ENCODE assay signal across 25 cellular contexts in the genomic region with DNA sequence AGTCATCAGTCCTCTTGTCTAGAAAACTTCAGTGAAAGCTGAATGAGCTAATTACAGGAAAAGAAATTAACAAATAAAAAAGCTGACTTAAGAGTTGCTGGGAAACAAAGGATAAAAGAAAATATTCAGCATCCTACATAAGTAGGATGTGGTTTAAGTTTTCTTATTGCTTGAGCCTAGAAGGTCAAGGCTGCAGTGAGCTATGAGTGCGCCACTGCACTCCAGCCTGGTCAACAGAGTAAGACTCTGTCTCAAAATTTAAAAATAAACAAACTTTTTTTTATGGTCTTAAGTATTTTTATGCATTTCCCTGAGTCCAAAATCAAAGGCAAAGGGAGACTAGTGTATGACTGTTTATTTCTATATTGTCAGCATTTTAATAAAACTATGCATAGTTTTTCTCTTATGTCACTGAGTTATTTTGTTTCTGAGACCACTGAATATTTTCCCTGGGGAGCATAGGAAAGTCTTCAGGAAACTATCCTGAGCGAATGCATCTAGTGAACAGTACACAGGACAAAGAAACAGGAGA. TPM values are rescaled to one million over a fixed set of nuclear protein-coding genes. Genes with fewer than 3 reads are reported as not detected.
DNase-seq lines count a peak whose midpoint lies in the region; ATAC-seq and TF ChIP-seq lines count a peak whose summit lies in the region.
"Had no signal": no experiment of that assay in that cellular context is flagged by ENCODE, and none has a peak within 500 bp of the region (broad histone marks: within the 10 kb centered on the region; RNA-seq: fewer than 3 reads in every experiment).

No MANE protein-coding gene starts in this region.

- H3K9ac ChIP-seq in HUES48 (ENCODE audit: low read depth, low read length): peak overlapping the region; percentile 36; the same call in 1 of the 2 replicates
- H3K9ac ChIP-seq: BLaER1 treated with 17β-estradiol and CSF1 and Interleukin-3, amounts not matched to agents 10 nM and 100 nM had no signal

- no peak for ATAC-seq in effector memory CD8-positive, alpha-beta T cell (replicated peaks)
- ATAC-seq in upper lobe of left lung (ENCODE audit: low FRiP score in 2 of 2): no peak
- ATAC-seq: Panc1 had no signal

- no peak for TF ChIP-seq POLR2A in upper lobe of left lung (IDR thresholded peaks at IDR 0.05)

- no peaks in the 10 kb centered on the region for H3K27me3 Mint-ChIP-seq in effector memory CD8-positive, alpha-beta T cell
- H3K27me3 Mint-ChIP-seq: CD4-positive, alpha-beta T cell had no signal

- peak overlapping the region; percentile 65 for H3K27ac ChIP-seq in HUES48 (ENCODE audit: low read depth, low read length)
- H3K27ac ChIP-seq in mesodermal cell (ENCODE audit: low read depth, low read length, severe bottlenecking): peak overlapping the region; percentile 3
- H3K27ac ChIP-seq in upper lobe of left lung: no peak overlapping the region
- H3K27ac ChIP-seq: BLaER1 treated with 17β-estradiol and CSF1 and Interleukin-3, amounts not matched to agents 10 nM and 100 nM; RWPE1 had no signal

- DNase-seq in EH (ENCODE audit: low read depth) (peak; percentile 54), astrocyte of the spinal cord (ENCODE audit: low read depth, low spot score) (peak; percentile 26), upper lobe of left lung (no peak)
- DNase-seq in NK-92 treated with Interleukin-12 subunit alpha and Interleukin-12 subunit beta, amount 100 ng/mL, for 24 hours (lab: John Stamatoyannopoulos, UW): no peak
- DNase-seq in effector memory CD8-positive, alpha-beta T cell: no peak
- DNase-seq: AML-193; CD4-positive, alpha-beta T cell; GF-D8; HFFc6; Karpas-422; NCI-H1105; NCI-H1436 treated with DMSO at 0.1 percent for 48 hours; NCI-H187 treated with DMSO at 0.1 percent for 48 hours; NCI-H446; NCI-H524 treated with DMSO at 0.1 percent for 48 hours; NCI-H82; SHP77; T-helper 1 cell had no signal

- H3K27me3 ChIP-seq in HUES48 (ENCODE audit: control insufficient read depth, insufficient read depth, low read length) (no peaks in the 10 kb centered on the region), upper lobe of left lung (no peaks in the 10 kb centered on the region)
- H3K27me3 ChIP-seq: BLaER1 treated with 17β-estradiol and CSF1 and Interleukin-3, amounts not matched to agents 10 nM and 100 nM had no signal

- H3K4me1 ChIP-seq in HUES48 (ENCODE audit: control insufficient read depth, insufficient read depth, low read length) (peaks cover 40% of the 10 kb centered on the region), mesodermal cell (ENCODE audit: control insufficient read depth, insufficient read depth, low read length, poor library complexity, severe bottlenecking) (no peaks in the 10 kb centered on the region), upper lobe of left lung (no peaks in the 10 kb centered on the region)
- H3K4me1 ChIP-seq: BLaER1 treated with 17β-estradiol and CSF1 and Interleukin-3, amounts not matched to agents 10 nM and 100 nM had no signal

- no peak overlapping the region for H3K27ac Mint-ChIP-seq in effector memory CD8-positive, alpha-beta T cell
- H3K27ac Mint-ChIP-seq: CD4-positive, alpha-beta T cell; HFFc6 had no signal

- H3K4me3 ChIP-seq in HUES48 (ENCODE audit: low read depth, low read length): no peak overlapping the region
- no peak overlapping the region for H3K4me3 ChIP-seq in astrocyte of the spinal cord (ENCODE audit: low read depth, low read length)
- H3K4me3 ChIP-seq in mesodermal cell (ENCODE audit: extremely low read depth, insufficient read depth, low read length, poor library complexity, severe bottlenecking): no peak overlapping the region
- no peak overlapping the region for H3K4me3 ChIP-seq in upper lobe of left lung
- H3K4me3 ChIP-seq: BLaER1 treated with 17β-estradiol and CSF1 and Interleukin-3, amounts not matched to agents 10 nM and 100 nM; HAP-1 had no signal

- no peaks in the 10 kb centered on the region for H3K9me3 Mint-ChIP-seq in effector memory CD8-positive, alpha-beta T cell
- H3K9me3 Mint-ChIP-seq: CD4-positive, alpha-beta T cell; HFFc6 had no signal

- in situ Hi-C loops in astrocyte of the spinal cord (cut with HindIII; ENCODE audit: low sequenced_read_pairs): no loop called here

- H3K36me3 Mint-ChIP-seq in effector memory CD8-positive, alpha-beta T cell (ENCODE audit: insufficient read depth): no peaks in the 10 kb centered on the region

- no CpG with 5 or more reads among the region's 2 CpGs for WGBS in mesodermal cell (ENCODE audit: insufficient coverage in 2 of 2), 2 experiments
- WGBS in upper lobe of left lung, 2 donors: 66 to 83% methylated on average over 2 of the region's 2 CpGs

- H3K36me3 ChIP-seq in HUES48 (ENCODE audit: control insufficient read depth, insufficient read depth, low read length) (no peaks in the 10 kb centered on the region), mesodermal cell (ENCODE audit: control insufficient read depth, insufficient read depth, low read length) (no peaks in the 10 kb centered on the region), upper lobe of left lung (no peaks in the 10 kb centered on the region)
- H3K36me3 ChIP-seq: BLaER1 treated with 17β-estradiol and CSF1 and Interleukin-3, amounts not matched to agents 10 nM and 100 nM; HAP-1 had no signal

- H3K4me3 Mint-ChIP-seq in effector memory CD8-positive, alpha-beta T cell: no peak overlapping the region
- H3K4me3 Mint-ChIP-seq: CD4-positive, alpha-beta T cell; HFFc6 had no signal

- no peak for TF ChIP-seq EP300 in upper lobe of left lung (IDR thresholded peaks at IDR 0.05)

- H3K9me3 ChIP-seq in HUES48 (ENCODE audit: control insufficient read depth, insufficient read depth, low read length): no peaks in the 10 kb centered on the region
- H3K9me3 ChIP-seq in mesodermal cell (ENCODE audit: control insufficient read depth, low read length): no peaks in the 10 kb centered on the region
- H3K9me3 ChIP-seq in upper lobe of left lung: no peaks in the 10 kb centered on the region
- H3K9me3 ChIP-seq: BLaER1 treated with 17β-estradiol and CSF1 and Interleukin-3, amounts not matched to agents 10 nM and 100 nM; HAP-1 had no signal

- TF ChIP-seq CTCF in astrocyte of the spinal cord (IDR thresholded peaks at IDR 0.05; ENCODE audit: low read depth, low read length): no peak
- TF ChIP-seq CTCF in upper lobe of left lung (IDR thresholded peaks at IDR 0.05): no peak

- peaks cover 0 to 5% of the 10 kb centered on the region in 2 donors for H3K4me1 Mint-ChIP-seq in effector memory CD8-positive, alpha-beta T cell (ENCODE audit: low read depth in 2 of 2)

RNA-seq across cellular contexts. Expression of gene LRRN3, which starts 40.0 kb away (rescaled TPM):
- polyA plus RNA-seq in mesodermal cell (2013, experiment 1 of 2): 19.8 TPM
- polyA plus RNA-seq in mesodermal cell (2013, experiment 2 of 2): 14.9 TPM
- 1 to 10 TPM in 4 of 6 donors, under 1 TPM in 1, not detected in 1; 0.89 to 5.4 (median 2.6) TPM for total RNA-seq in upper lobe of left lung
- total RNA-seq: OCI-LY7 had no signal

Comparison
In these comparisons a context has a peak if more than half of its experiments do, and no peak if none do; other contexts are left out.
1. DNase-seq: peak in EH (single experiment) and astrocyte of the spinal cord (single experiment); none in NK-92 treated with Interleukin-12 subunit alpha and Interleukin-12 subunit beta, amount 100 ng/mL, for 24 hours (single experiment), effector memory CD8-positive, alpha-beta T cell (0 of 3) and upper lobe of left lung (0 of 2).
2. H3K27ac ChIP-seq: peak in HUES48 (single experiment) and mesodermal cell (single experiment); none in upper lobe of left lung (0 of 4).